In genomic region chrX:22247169-22247568, GRCh38 we compare ENCODE assay signal across 20 cellular contexts. TPM values are rescaled to one million over a fixed set of nuclear protein-coding genes. Genes with fewer than 3 reads are reported as not detected.
DNase-seq lines count a peak whose midpoint lies in the region; ATAC-seq and TF ChIP-seq lines count a peak whose summit lies in the region.
"Had no signal": no experiment of that assay in that cellular context is flagged by ENCODE, and none has a peak within 500 bp of the region (broad histone marks: within the 10 kb centered on the region; RNA-seq: fewer than 3 reads in every experiment).

No MANE protein-coding gene starts in this region.

- peaks cover 32% of the 10 kb centered on the region for H3K4me1 Mint-ChIP-seq in mesothelial cell of epicardium

- peaks cover 17% of the 10 kb centered on the region for H3K9me3 Mint-ChIP-seq in mesothelial cell of epicardium

- no peak overlapping the region for H3K4me3 Mint-ChIP-seq in mesothelial cell of epicardium

- peaks cover 4% of the 10 kb centered on the region for H3K36me3 Mint-ChIP-seq in mesothelial cell of epicardium

- H3K27me3 Mint-ChIP-seq in mesothelial cell of epicardium (ENCODE audit: low read depth), result no peaks in the 10 kb centered on the region

- TF ChIP-seq CTCF in choroid plexus epithelial cell (conservative IDR thresholded peaks at IDR 0.05; ENCODE audit: low read depth, low read length) (no peak), mesothelial cell of epicardium (IDR thresholded peaks at IDR 0.05; ENCODE audit: unreplicated experiment) (no peak), A673 (conservative IDR thresholded peaks at IDR 0.05; ENCODE audit: low read depth, low read length) (no peak)

- H3K9me3 ChIP-seq in A673 (ENCODE audit: low read depth, low read length, poor library complexity, severe bottlenecking), result no peaks in the 10 kb centered on the region

- peak overlapping the region; percentile 15 for H3K27ac Mint-ChIP-seq in mesothelial cell of epicardium

- no peak overlapping the region for H3K27ac ChIP-seq in A673 (ENCODE audit: low read depth, low read length, poor library complexity, severe bottlenecking)
- H3K27ac ChIP-seq: ascending aorta had no signal

- POLR2A ChIA-PET in A673 (lab: Charles Lee; ENCODE audit: low non-redundant PET), result no interaction called here

- BruUV-seq in A673 (replicated peaks; lab: Mats Ljungman, UMichigan), result no TSS peak

- no peak for ATAC-seq in GM21717 (IDR thresholded peaks at IDR 0.05; ENCODE audit: unreplicated experiment)

- H3K27me3 ChIP-seq in A673 (replicated peaks; ENCODE audit: insufficient read depth, low read depth, low read length, poor library complexity), result no peaks in the 10 kb centered on the region
- H3K27me3 ChIP-seq: ascending aorta had no signal

- DNase-seq in AG20443 (ENCODE audit: low spot score) (peak; percentile 9), NCI-H226 (peak; percentile 67), choroid plexus epithelial cell (ENCODE audit: low read depth) (peak; percentile 48), mesothelial cell of epicardium (ENCODE audit: low spot score in 2 of 2, unreplicated experiment in 2 of 2) (no peak), NCI-H2081 treated with DMSO at 0.1 percent for 48 hours (lab: John Stamatoyannopoulos, UW) (no peak), A673 (ENCODE audit: low spot score) (no peak), NCI-H1930 (lab: John Stamatoyannopoulos, UW) (no peak)
- DNase-seq: activated CD4-positive, alpha-beta T cell treated with anti-CD3 and anti-CD28 coated beads, Interleukin-2, amount 50 U/mL, for 4 hours; activated naive CD4-positive, alpha-beta T cell treated with Interleukin-2 at 50 U/mL for 16 hours; cortex of kidney; glutamatergic neuron; NCI-H1694 treated with DMSO at 0.1 percent for 48 hours; NCI-H524 treated with DMSO at 0.1 percent for 48 hours; stimulated activated CD4-positive, alpha-beta T cell treated with anti-CD3 and anti-CD28 coated beads, Interleukin-2, amount 100 ng/mL, for 48 hours; T-helper 1 cell had no signal

- H3K4me1 ChIP-seq in A673 (ENCODE audit: insufficient read depth, low read length, poor library complexity, severe bottlenecking), result no peaks in the 10 kb centered on the region
- H3K4me1 ChIP-seq: ascending aorta had no signal

- H3K36me3 ChIP-seq in A673 (ENCODE audit: insufficient read depth, low read length, poor library complexity, severe bottlenecking), result no peaks in the 10 kb centered on the region
- H3K36me3 ChIP-seq: ascending aorta had no signal

- no peak overlapping the region for H3K4me3 ChIP-seq in choroid plexus epithelial cell (ENCODE audit: low read depth, low read length)
- H3K4me3 ChIP-seq in A673 (ENCODE audit: low read depth, low read length, poor library complexity, severe bottlenecking), result no peak overlapping the region
- H3K4me3 ChIP-seq: ascending aorta had no signal

- CTCF ChIA-PET in A673 (lab: Charles Lee), result no interaction called here

- intact Hi-C loops in A673 (cut with micrococcal nuclease; ENCODE audit: unreplicated experiment), result no loop called here

RNA-seq across cellular contexts. Expression of gene CBLL2, which starts 25.5 kb away (rescaled TPM):
- total RNA-seq in mesothelial cell of epicardium, result not detected in 3 replicates
- not detected in 2 replicates for total RNA-seq in A673 (2021)
- total RNA-seq: ascending aorta, epithelial cell of proximal tubule, liver, omental fat pad had no signal

Comparison
In these comparisons a context has a peak if more than half of its experiments do, and no peak if none do; other contexts are left out.
1. DNase-seq: peak in AG20443 (single experiment), NCI-H226 (single experiment) and choroid plexus epithelial cell (single experiment); none in mesothelial cell of epicardium (0 of 2), NCI-H2081 treated with DMSO at 0.1 percent for 48 hours (single experiment), A673 (single experiment) and NCI-H1930 (0 of 2).